In genomic region chr19:4051175-4052101, GRCh38 we compare ENCODE assay signal across 8 cellular contexts. TPM values are rescaled to one million over a fixed set of nuclear protein-coding genes. Genes with fewer than 3 reads are reported as not detected.
DNase-seq lines count a peak whose midpoint lies in the region; ATAC-seq lines count a peak whose summit lies in the region.

No MANE protein-coding gene starts in this region.

- peaks cover 26% of the 10 kb centered on the region for H3K4me1 Mint-ChIP-seq in activated T-cell treated with anti-CD3 and anti-CD28 coated beads, Interleukin-2, amount 50 U/mL, for 72 hours (ENCODE audit: low read depth)
- peaks cover 47 to 51% of the 10 kb centered on the region in 2 donors for H3K4me1 Mint-ChIP-seq in immature natural killer cell

- H3K27ac Mint-ChIP-seq in activated T-cell treated with anti-CD3 and anti-CD28 coated beads, Interleukin-2, amount 50 U/mL, for 72 hours: peak overlapping the region; percentile 86
- H3K27ac Mint-ChIP-seq in immature natural killer cell: peak overlapping the region; percentile 82 to 90 (median 86)

- peak overlapping the region; percentile 8 to 46 for H3K4me3 Mint-ChIP-seq in activated T-cell treated with anti-CD3 and anti-CD28 coated beads, Interleukin-2, amount 50 U/mL, for 72 hours
- peak overlapping the region in 2 of 5 donors; percentile 27 to 64 for H3K4me3 Mint-ChIP-seq in immature natural killer cell

- H3K27me3 Mint-ChIP-seq in activated T-cell treated with anti-CD3 and anti-CD28 coated beads, Interleukin-2, amount 50 U/mL, for 72 hours (ENCODE audit: low read depth): no peaks in the 10 kb centered on the region
- H3K27me3 Mint-ChIP-seq in immature natural killer cell (ENCODE audit: low read depth in 3 of 3): peaks cover 14 to 19% (median 16%) of the 10 kb centered on the region in 3 donors

- peaks cover 11 to 35% of the 10 kb centered on the region in 2 donors for H3K36me3 Mint-ChIP-seq in activated T-cell treated with anti-CD3 and anti-CD28 coated beads, Interleukin-2, amount 50 U/mL, for 72 hours (ENCODE audit: insufficient read depth in 2 of 2)
- H3K36me3 Mint-ChIP-seq in immature natural killer cell: peaks cover 20 to 31% (median 20%) of the 10 kb centered on the region in 3 donors

- DNase-seq in activated CD4-positive, CD25-positive, alpha-beta regulatory T cell treated with anti-CD3 and anti-CD28 coated beads, Interleukin-2, amount 50 U/mL, for 72 hours: no peak
- peak; percentile 56 to 63 for DNase-seq in activated T-cell treated with anti-CD3 and anti-CD28 coated beads, Interleukin-2, amount 50 U/mL, for 72 hours
- DNase-seq in immature natural killer cell: no peak
- peak; percentile 53 for DNase-seq in stromal cell of bone marrow (ENCODE audit: low read depth)
- no peak for DNase-seq in NCI-H1694 treated with DMSO at 0.1 percent for 48 hours (lab: John Stamatoyannopoulos, UW)
- no peak for DNase-seq in NCI-H2196 treated with DMSO at 0.1 percent for 48 hours (lab: John Stamatoyannopoulos, UW; ENCODE audit: unreplicated experiment)

- peak; percentile 25 to 69 for ATAC-seq in activated CD4-positive, CD25-positive, alpha-beta regulatory T cell treated with anti-CD3 and anti-CD28 coated beads, Interleukin-2, amount 50 U/mL, for 24 hours
- ATAC-seq in activated T-cell treated with anti-CD3 and anti-CD28 coated beads, Interleukin-2, amount 50 U/mL, for 72 hours (replicated peaks in 1 of 2): peak; percentile 79 to 83
- ATAC-seq in HG02970 (IDR thresholded peaks at IDR 0.05; ENCODE audit: low FRiP score, unreplicated experiment): no peak

- H3K9me3 Mint-ChIP-seq in activated T-cell treated with anti-CD3 and anti-CD28 coated beads, Interleukin-2, amount 50 U/mL, for 72 hours: no peaks in the 10 kb centered on the region
- H3K9me3 Mint-ChIP-seq in immature natural killer cell: no peaks in the 10 kb centered on the region

RNA-seq across cellular contexts. Expression of gene ZBTB7A, which starts 15.3 kb away (rescaled TPM):
- total RNA-seq in activated T-cell treated with anti-CD3 and anti-CD28 coated beads, Interleukin-2, amount 50 U/mL, for 72 hours: 10 to 100 TPM; 29.9 to 39.6 TPM
- 10 to 100 TPM; 10.2 to 62.3 (median 29.0) TPM for polyA plus RNA-seq in immature natural killer cell

RNA-seq across cellular contexts. Expression of gene PIAS4, which starts 43.9 kb away (rescaled TPM):
- 10 to 100 TPM; 33.4 TPM for total RNA-seq in activated T-cell treated with anti-CD3 and anti-CD28 coated beads, Interleukin-2, amount 50 U/mL, for 72 hours
- polyA plus RNA-seq in immature natural killer cell: 1 to 10 TPM; 6.1 to 8.5 (median 7.3) TPM

Comparison
In these comparisons a context has a peak if more than half of its experiments do, and no peak if none do; other contexts are left out.
1. DNase-seq: peak in activated T-cell treated with anti-CD3 and anti-CD28 coated beads, Interleukin-2, amount 50 U/mL, for 72 hours (2 of 2) and stromal cell of bone marrow (single experiment); none in activated CD4-positive, CD25-positive, alpha-beta regulatory T cell treated with anti-CD3 and anti-CD28 coated beads, Interleukin-2, amount 50 U/mL, for 72 hours (single experiment), immature natural killer cell (0 of 3), NCI-H1694 treated with DMSO at 0.1 percent for 48 hours (single experiment) and NCI-H2196 treated with DMSO at 0.1 percent for 48 hours (single experiment).